Comparison of ENCODE assay signal across 34 cellular contexts in genomic region chr16:35862242-35862641, GRCh38.
"Had no signal": no experiment of that assay in that cellular context is flagged by ENCODE, and none has a peak within 500 bp of the region (broad histone marks: within the 10 kb centered on the region; RNA-seq: fewer than 3 reads in every experiment).

No MANE protein-coding gene starts in this region.

- H3K27ac ChIP-seq: adrenal gland, body of pancreas, breast epithelium, coronary artery, SJSA1 had no signal

- H3K4me1 ChIP-seq: adrenal gland, body of pancreas, breast epithelium, SJSA1 had no signal

- DNase-seq: activated B cell treated with CpG ODN at 0.5 μM for 24 hours; activated CD4-positive, alpha-beta memory T cell treated with anti-CD3 and anti-CD28 coated beads for 36 hours; activated CD4-positive, alpha-beta T cell treated with anti-CD3 and anti-CD28 coated beads for 4 hours; activated CD4-positive, alpha-beta T cell treated with anti-CD3 and anti-CD28 coated beads, Interleukin-2, amount 50 U/mL, for 1 hour; activated CD4-positive, CD25-positive, alpha-beta regulatory T cell treated with anti-CD3 and anti-CD28 coated beads, Interleukin-2, amount 50 U/mL, for 72 hours; activated CD8-positive, alpha-beta memory T cell treated with anti-CD3 and anti-CD28 coated beads, Interleukin-2, amount 50 U/mL, for 4 hours; activated gamma-delta T cell treated with Interleukin-2 at 50 U/mL for 16 hours; activated naive CD4-positive, alpha-beta T cell treated with anti-CD3 and anti-CD28 coated beads for 36 hours; activated T-cell treated with anti-CD3 and anti-CD28 coated beads for 4 hours; activated T-cell treated with anti-CD3 and anti-CD28 coated beads, Interleukin-2, amount 50 U/mL, for 4 hours; adrenal gland; body of pancreas; KG1; MM.1S; NCI-H1092 treated with DMSO at 0.1 percent for 48 hours; NCI-H1417; NCI-H146; NCI-H187; NCI-H2029 treated with DMSO at 0.1 percent for 48 hours; NCI-H2107; NCI-H2171; NCI-H510A; NCI-H526; NCI-H748 treated with DMSO at 0.1 percent for 48 hours; NK-92 treated with Interleukin-12 subunit alpha and Interleukin-12 subunit beta, amount 100 ng/mL, for 24 hours; Right ventricle myocardium superior; SK-N-SH had no signal

- H3K36me3 ChIP-seq: adrenal gland, breast epithelium, SJSA1 had no signal

- H3K9me3 ChIP-seq: adrenal gland, body of pancreas, SJSA1, SK-N-SH had no signal

- H3K27ac Mint-ChIP-seq: activated B cell treated with CpG ODN at 0.5 μM for 24 hours; activated CD4-positive, alpha-beta memory T cell treated with anti-CD3 and anti-CD28 coated beads for 36 hours; activated naive CD4-positive, alpha-beta T cell treated with anti-CD3 and anti-CD28 coated beads for 36 hours; activated naive CD4-positive, alpha-beta T cell treated with anti-CD3 and anti-CD28 coated beads, Interleukin-2, amount 50 U/mL, for 72 hours; activated T-helper 1 cell treated with anti-CD3 and anti-CD28 coated beads, Interleukin-12 subunit alpha, Interleukin-12 subunit beta, Interleukin-2, Interleukin-4 antibody, amounts not matched to agents 30 ng/mL and 10 ng/mL and 1 ng/mL, durations not matched to agents 14 hours and 24 hours and 36 hours; T-helper 1 cell treated with Interleukin-12 subunit alpha and Interleukin-12 subunit beta and Interleukin-4 antibody, amounts not matched to agents 30 μg/mL and 1 μg/mL, for 36 hours; T-helper 2 cell treated with Interferon-gamma antibody and Interleukin-4, amounts not matched to agents 5 μg/mL and 100 μg/mL, for 36 hours had no signal

- H3K27me3 ChIP-seq: adrenal gland, body of pancreas, breast epithelium, SJSA1 had no signal

- H3K27me3 Mint-ChIP-seq: activated B cell treated with CpG ODN at 0.5 μM for 24 hours; activated CD4-positive, alpha-beta memory T cell treated with anti-CD3 and anti-CD28 coated beads for 36 hours had no signal

- H3K4me1 Mint-ChIP-seq: activated B cell treated with CpG ODN at 0.5 μM for 24 hours had no signal

- H3K4me3 Mint-ChIP-seq: activated B cell treated with CpG ODN at 0.5 μM for 24 hours; activated CD4-positive, alpha-beta memory T cell treated with anti-CD3 and anti-CD28 coated beads for 36 hours; activated naive CD4-positive, alpha-beta T cell treated with anti-CD3 and anti-CD28 coated beads for 36 hours; activated T-cell treated with anti-CD3 and anti-CD28 coated beads, Interleukin-2, amount 50 U/mL, for 4 hours; activated T-helper 1 cell treated with anti-CD3 and anti-CD28 coated beads, Interleukin-12 subunit alpha, Interleukin-12 subunit beta, Interleukin-2, Interleukin-4 antibody, amounts not matched to agents 30 ng/mL and 10 ng/mL and 1 ng/mL, durations not matched to agents 14 hours and 24 hours and 36 hours; T-helper 1 cell treated with Interleukin-12 subunit alpha and Interleukin-12 subunit beta and Interleukin-4 antibody, amounts not matched to agents 30 μg/mL and 1 μg/mL, for 36 hours; T-helper 2 cell treated with Interferon-gamma antibody and Interleukin-4, amounts not matched to agents 5 μg/mL and 100 μg/mL, for 36 hours had no signal

- H3K4me3 ChIP-seq: adrenal gland, body of pancreas, breast epithelium, coronary artery, SJSA1 had no signal

- H3K36me3 Mint-ChIP-seq: activated CD4-positive, alpha-beta memory T cell treated with anti-CD3 and anti-CD28 coated beads for 36 hours had no signal
